Comparison of ENCODE assay signal across 25 cellular contexts in the genomic region with DNA sequence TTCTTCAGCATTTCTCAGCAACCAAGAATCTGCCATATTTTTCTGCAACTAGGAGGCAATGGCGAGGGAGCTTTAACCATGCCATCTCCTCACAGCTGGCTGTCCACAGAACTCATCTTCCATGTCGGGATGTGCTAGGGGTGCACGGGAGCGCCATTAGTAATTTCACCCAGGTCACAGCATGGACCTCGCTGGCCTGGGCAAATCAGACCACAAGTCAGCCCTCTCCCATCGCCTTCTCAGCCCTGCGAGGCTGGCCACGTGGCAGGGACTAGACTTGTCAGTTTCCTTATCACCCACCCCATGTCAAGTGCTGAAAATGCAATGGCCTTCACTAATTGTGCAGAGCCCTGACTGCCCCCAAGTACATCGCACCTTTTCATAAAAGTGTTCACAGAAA. TPM values are rescaled to one million over a fixed set of nuclear protein-coding genes. Genes with fewer than 3 reads are reported as not detected.
"Had no signal": no experiment of that assay in that cellular context is flagged by ENCODE, and none has a peak within 500 bp of the region (broad histone marks: within the 10 kb centered on the region; RNA-seq: fewer than 3 reads in every experiment).

No MANE protein-coding gene starts in this region.

- H3K9me3 Mint-ChIP-seq: activated CD4-positive, alpha-beta T cell treated with anti-CD3 and anti-CD28 coated beads, Interleukin-2, amount 10 ng/mL, durations not matched to agents 7 days and 5 days; activated T-cell treated with anti-CD3 and anti-CD28 coated beads, Interleukin-2, amount 50 U/mL, for 24 hours; activated T-helper 2 cell treated with anti-CD3 and anti-CD28 coated beads, Interferon-gamma antibody, Interleukin-2, Interleukin-4, amounts not matched to agents 10 μg/mL and 5 μg/mL and 100 μg/mL, durations not matched to agents 14 hours and 24 hours and 36 hours; nephron progenitor cell; stimulated activated naive CD8-positive, alpha-beta T cell treated with anti-CD3 and anti-CD28 coated beads, Interleukin-15, amount 100 ng/mL, for 72 hours had no signal

- H3K4me1 Mint-ChIP-seq: activated CD4-positive, alpha-beta T cell treated with anti-CD3 and anti-CD28 coated beads, Interleukin-2, amount 10 ng/mL, durations not matched to agents 7 days and 5 days; stimulated activated naive CD8-positive, alpha-beta T cell treated with anti-CD3 and anti-CD28 coated beads, Interleukin-15, amount 100 ng/mL, for 72 hours had no signal

- DNase-seq: activated CD4-positive, alpha-beta T cell treated with anti-CD3 and anti-CD28 coated beads, Interleukin-2, amount 10 ng/mL, durations not matched to agents 7 days and 5 days; activated CD4-positive, CD25-positive, alpha-beta regulatory T cell treated with anti-CD3 and anti-CD28 coated beads, Interleukin-2, amount 50 U/mL, for 72 hours; activated CD8-positive, alpha-beta memory T cell treated with anti-CD3 and anti-CD28 coated beads, Interleukin-2, amount 50 U/mL, for 4 hours; activated CD8-positive, alpha-beta T cell treated with anti-CD3 and anti-CD28 coated beads, Interleukin-2, amount 10 ng/mL, durations not matched to agents 7 days and 5 days; activated naive CD4-positive, alpha-beta T cell; activated T-cell treated with anti-CD3 and anti-CD28 coated beads, Interleukin-2, amount 50 U/mL, for 24 hours; brain microvascular endothelial cell; central memory CD4-positive, alpha-beta T cell; effector memory CD4-positive, alpha-beta T cell; esophagus squamous epithelium; gastrocnemius medialis; nephron progenitor cell; nucleus accumbens; retina; stimulated activated CD4-positive, alpha-beta T cell treated with anti-CD3 and anti-CD28 coated beads, Interleukin-4, amount 100 ng/mL, for 4 hours; stimulated activated naive CD8-positive, alpha-beta T cell treated with anti-CD3 and anti-CD28 coated beads, Interleukin-15, amount 100 ng/mL, for 72 hours; T-helper 1 cell; testis; upper lobe of right lung; WERI-Rb-1 had no signal

- H3K27me3 ChIP-seq: adrenal gland, ascending aorta, brain microvascular endothelial cell, esophagus squamous epithelium, gastrocnemius medialis, heart left ventricle, testis, upper lobe of right lung had no signal

- H3K27ac ChIP-seq: adrenal gland, brain microvascular endothelial cell, gastrocnemius medialis, testis, upper lobe of right lung, WERI-Rb-1 had no signal

- H3K4me3 ChIP-seq: adrenal gland, ascending aorta, esophagus squamous epithelium, gastrocnemius medialis, heart left ventricle, testis, upper lobe of right lung had no signal

- ATAC-seq: activated CD8-positive, alpha-beta T cell treated with anti-CD3 and anti-CD28 coated beads, Interleukin-2, amount 10 ng/mL, durations not matched to agents 7 days and 5 days; gastrocnemius medialis; heart left ventricle; stimulated activated naive CD8-positive, alpha-beta T cell treated with anti-CD3 and anti-CD28 coated beads, Interleukin-15, amount 100 ng/mL, for 72 hours; upper lobe of right lung had no signal

- H3K36me3 ChIP-seq: esophagus squamous epithelium, gastrocnemius medialis, WERI-Rb-1 had no signal

- H3K9me3 ChIP-seq: adrenal gland, ascending aorta, esophagus squamous epithelium, gastrocnemius medialis, heart left ventricle, testis, upper lobe of right lung had no signal

- H3K27ac Mint-ChIP-seq: activated CD4-positive, alpha-beta T cell treated with anti-CD3 and anti-CD28 coated beads, Interleukin-2, amount 10 ng/mL, durations not matched to agents 7 days and 5 days; activated CD8-positive, alpha-beta T cell treated with anti-CD3 and anti-CD28 coated beads, Interleukin-2, amount 10 ng/mL, durations not matched to agents 7 days and 5 days; activated naive CD8-positive, alpha-beta T cell; activated T-cell treated with anti-CD3 and anti-CD28 coated beads, Interleukin-2, amount 50 U/mL, for 24 hours; activated T-helper 2 cell treated with anti-CD3 and anti-CD28 coated beads, Interferon-gamma antibody, Interleukin-2, Interleukin-4, amounts not matched to agents 10 μg/mL and 5 μg/mL and 100 μg/mL, durations not matched to agents 14 hours and 24 hours and 36 hours; nephron progenitor cell; stimulated activated naive CD8-positive, alpha-beta T cell treated with anti-CD3 and anti-CD28 coated beads, Interleukin-15, amount 100 ng/mL, for 72 hours had no signal

- H3K36me3 Mint-ChIP-seq: activated naive CD8-positive, alpha-beta T cell had no signal

- H3K4me3 Mint-ChIP-seq: activated CD4-positive, alpha-beta T cell treated with anti-CD3 and anti-CD28 coated beads, Interleukin-2, amount 10 ng/mL, durations not matched to agents 7 days and 5 days; activated CD8-positive, alpha-beta T cell treated with anti-CD3 and anti-CD28 coated beads, Interleukin-2, amount 10 ng/mL, durations not matched to agents 7 days and 5 days; activated naive CD8-positive, alpha-beta T cell; activated T-cell treated with anti-CD3 and anti-CD28 coated beads, Interleukin-2, amount 50 U/mL, for 24 hours; nephron progenitor cell; stimulated activated naive CD8-positive, alpha-beta T cell treated with anti-CD3 and anti-CD28 coated beads, Interleukin-15, amount 100 ng/mL, for 72 hours had no signal

RNA-seq across cellular contexts. Expression of a gene that starts 15.7 kb away (rescaled TPM):
- total RNA-seq: activated CD8-positive, alpha-beta T cell treated with anti-CD3 and anti-CD28 coated beads, Interleukin-2, amount 10 ng/mL, durations not matched to agents 7 days and 5 days; activated T-helper 2 cell treated with anti-CD3 and anti-CD28 coated beads, Interferon-gamma antibody, Interleukin-2, Interleukin-4, amounts not matched to agents 10 μg/mL and 5 μg/mL and 100 μg/mL, durations not matched to agents 14 hours and 24 hours and 36 hours had no signal

RNA-seq across cellular contexts. Expression of a gene that starts 15.8 kb away (rescaled TPM):
- total RNA-seq: activated CD4-positive, alpha-beta T cell treated with anti-CD3 and anti-CD28 coated beads, Interleukin-2, amount 10 ng/mL, durations not matched to agents 7 days and 5 days; activated CD8-positive, alpha-beta T cell treated with anti-CD3 and anti-CD28 coated beads, Interleukin-2, amount 10 ng/mL, durations not matched to agents 7 days and 5 days; activated T-helper 2 cell treated with anti-CD3 and anti-CD28 coated beads, Interferon-gamma antibody, Interleukin-2, Interleukin-4, amounts not matched to agents 10 μg/mL and 5 μg/mL and 100 μg/mL, durations not matched to agents 14 hours and 24 hours and 36 hours had no signal
